9 cellular contexts compared by ENCODE assay signal in genomic region chr13:48571121-48571901, GRCh38. TPM values are rescaled to one million over a fixed set of nuclear protein-coding genes. Genes with fewer than 3 reads are reported as not detected.
A peak's percentile ranks its signal among the peaks of the same experiment; 100 is the strongest.
DNase-seq lines count a peak whose midpoint lies in the region; ATAC-seq, FAIRE-seq and TF ChIP-seq lines count a peak whose summit lies in the region.
"Had no signal": no experiment of that assay in that cellular context is flagged by ENCODE, and none has a peak within 500 bp of the region (broad histone marks: within the 10 kb centered on the region; RNA-seq: fewer than 3 reads in every experiment).

No MANE protein-coding gene starts in this region.

- WGBS in adipose tissue, 3 donors, result 22 to 48% (median 23%) methylated on average over 9 of the region's 9 CpGs
- 17% methylated on average over 9 of the region's 9 CpGs for WGBS in thymus

- H3K4me1 ChIP-seq in keratinocyte (ENCODE audit: control insufficient read depth, extremely low read depth, insufficient read depth, low read length), result no peaks in the 10 kb centered on the region
- peaks cover 10% of the 10 kb centered on the region for H3K4me1 ChIP-seq in thymus (ENCODE audit: control insufficient read depth, insufficient read depth, low read length)

- H3K36me3 Mint-ChIP-seq in activated T-helper 1 cell treated with anti-CD3 and anti-CD28 coated beads, Interleukin-12 subunit alpha, Interleukin-12 subunit beta, Interleukin-2, Interleukin-4 antibody, amounts not matched to agents 30 ng/mL and 10 ng/mL and 1 ng/mL, durations not matched to agents 14 hours and 24 hours and 36 hours (ENCODE audit: low read depth), result peaks cover 3% of the 10 kb centered on the region

- no peaks in the 10 kb centered on the region for H3K79me2 ChIP-seq in keratinocyte (ENCODE audit: control insufficient read depth, insufficient read depth, low read length)

- FAIRE-seq in keratinocyte (lab: Jason Lieb, UNC), result no peak

- no peak overlapping the region for H3K9ac ChIP-seq in keratinocyte (ENCODE audit: control insufficient read depth, extremely low read depth, insufficient read depth, low read length)

- no peak for TF ChIP-seq CTCF in keratinocyte (optimal IDR thresholded peaks at IDR 0.05 in 1 of 3, IDR thresholded peaks at IDR 0.05 in 1 of 3, conservative IDR thresholded peaks at IDR 0.05 in 1 of 3; ENCODE audit: extremely low read depth in 1 of 3, insufficient read depth in 2 of 3, low read length in 3 of 3)

- H3K9me3 Mint-ChIP-seq in activated T-helper 1 cell treated with anti-CD3 and anti-CD28 coated beads, Interleukin-12 subunit alpha, Interleukin-12 subunit beta, Interleukin-2, Interleukin-4 antibody, amounts not matched to agents 30 ng/mL and 10 ng/mL and 1 ng/mL, durations not matched to agents 14 hours and 24 hours and 36 hours, result no peaks in the 10 kb centered on the region
- no peaks in the 10 kb centered on the region for H3K9me3 Mint-ChIP-seq in stimulated activated naive CD8-positive, alpha-beta T cell treated with anti-CD3 and anti-CD28 coated beads, Interleukin-15, amount 100 ng/mL, for 72 hours
- H3K9me3 Mint-ChIP-seq: T-helper 1 cell treated with Interleukin-12 subunit alpha and Interleukin-12 subunit beta and Interleukin-4 antibody, amounts not matched to agents 30 μg/mL and 1 μg/mL, for 36 hours had no signal

- intact Hi-C loops in activated T-helper 1 cell treated with anti-CD3 and anti-CD28 coated beads, Interleukin-12 subunit alpha, Interleukin-12 subunit beta, Interleukin-2, Interleukin-4 antibody, amounts not matched to agents 30 ng/mL and 10 ng/mL and 1 ng/mL, durations not matched to agents 14 hours and 24 hours and 36 hours (cut with micrococcal nuclease), result no loop called here

- no peaks in the 10 kb centered on the region for H4K20me1 ChIP-seq in keratinocyte (ENCODE audit: control insufficient read depth, extremely low read depth, insufficient read depth, low read length)

- H3K4me3 ChIP-seq in keratinocyte (ENCODE audit: control insufficient read depth in 2 of 3, extremely low read depth in 1 of 3, insufficient read depth in 2 of 3, low read depth in 1 of 3, low read length in 3 of 3), result no peak overlapping the region
- no peak overlapping the region for H3K4me3 ChIP-seq in thymus (ENCODE audit: low read length)

- no peaks in the 10 kb centered on the region for H3K27me3 ChIP-seq in keratinocyte (ENCODE audit: control insufficient read depth, extremely low read depth, insufficient read depth, low read length)
- no peaks in the 10 kb centered on the region for H3K27me3 ChIP-seq in thymus (ENCODE audit: control insufficient read depth, insufficient read depth)

- H3K27ac ChIP-seq in adipose tissue (ENCODE audit: low read depth, low read length) (peak overlapping the region; percentile 80), keratinocyte (ENCODE audit: control insufficient read depth, insufficient read depth, low read length) (no peak overlapping the region), thymus (ENCODE audit: low read depth) (peak overlapping the region; percentile 76)

- no peak for ATAC-seq in HG02571 (IDR thresholded peaks at IDR 0.05; ENCODE audit: unreplicated experiment)
- no peak for ATAC-seq in stimulated activated naive CD8-positive, alpha-beta T cell treated with anti-CD3 and anti-CD28 coated beads, Interleukin-15, amount 100 ng/mL, for 72 hours

- peaks cover 34% of the 10 kb centered on the region for H3K4me1 Mint-ChIP-seq in activated T-helper 1 cell treated with anti-CD3 and anti-CD28 coated beads, Interleukin-12 subunit alpha, Interleukin-12 subunit beta, Interleukin-2, Interleukin-4 antibody, amounts not matched to agents 30 ng/mL and 10 ng/mL and 1 ng/mL, durations not matched to agents 14 hours and 24 hours and 36 hours (ENCODE audit: low read depth)
- H3K4me1 Mint-ChIP-seq in stimulated activated naive CD8-positive, alpha-beta T cell treated with anti-CD3 and anti-CD28 coated beads, Interleukin-15, amount 100 ng/mL, for 72 hours, result peaks cover 7% of the 10 kb centered on the region

- no peak overlapping the region for H3K4me2 ChIP-seq in keratinocyte (ENCODE audit: control insufficient read depth, extremely low read depth, insufficient read depth, low read depth, low read length)

- peaks cover 71% of the 10 kb centered on the region for H3K27me3 Mint-ChIP-seq in activated T-helper 1 cell treated with anti-CD3 and anti-CD28 coated beads, Interleukin-12 subunit alpha, Interleukin-12 subunit beta, Interleukin-2, Interleukin-4 antibody, amounts not matched to agents 30 ng/mL and 10 ng/mL and 1 ng/mL, durations not matched to agents 14 hours and 24 hours and 36 hours (ENCODE audit: insufficient read depth)
- H3K27me3 Mint-ChIP-seq in stimulated activated naive CD8-positive, alpha-beta T cell treated with anti-CD3 and anti-CD28 coated beads, Interleukin-15, amount 100 ng/mL, for 72 hours, result peaks cover 62% of the 10 kb centered on the region

- DNase-seq in SIG-M5 treated with dmso at 0.1 percent for 504 hours (lab: John Stamatoyannopoulos, UW; ENCODE audit: unreplicated experiment) (peak; percentile 55), SIG-M5 (lab: John Stamatoyannopoulos, UW) (no peak), keratinocyte (ENCODE audit: low read depth, low spot score) (no peak)
- DNase-seq in activated T-helper 1 cell treated with anti-CD3 and anti-CD28 coated beads, Interleukin-12 subunit alpha, Interleukin-12 subunit beta, Interleukin-2, Interleukin-4 antibody, amounts not matched to agents 30 ng/mL and 10 ng/mL and 1 ng/mL, durations not matched to agents 14 hours and 24 hours and 36 hours (ENCODE audit: low spot score), result no peak
- DNase-seq in stimulated activated naive CD8-positive, alpha-beta T cell treated with anti-CD3 and anti-CD28 coated beads, Interleukin-15, amount 100 ng/mL, for 72 hours, result no peak

- H3K9me3 ChIP-seq in keratinocyte (ENCODE audit: control insufficient read depth, low read depth, low read length) (no peaks in the 10 kb centered on the region), thymus (ENCODE audit: control insufficient read depth) (no peaks in the 10 kb centered on the region)

- no peaks in the 10 kb centered on the region for H3K9me1 ChIP-seq in keratinocyte (ENCODE audit: control insufficient read depth, extremely low read depth, insufficient read depth, low read length)

- dilution Hi-C loops in keratinocyte (cut with MboI; ENCODE audit: extremely low pct_ligation_motif_present, low sequenced_read_pairs), result no loop called here

- H3K27ac Mint-ChIP-seq in activated T-helper 1 cell treated with anti-CD3 and anti-CD28 coated beads, Interleukin-12 subunit alpha, Interleukin-12 subunit beta, Interleukin-2, Interleukin-4 antibody, amounts not matched to agents 30 ng/mL and 10 ng/mL and 1 ng/mL, durations not matched to agents 14 hours and 24 hours and 36 hours, result no peak overlapping the region
- H3K27ac Mint-ChIP-seq in stimulated activated naive CD8-positive, alpha-beta T cell treated with anti-CD3 and anti-CD28 coated beads, Interleukin-15, amount 100 ng/mL, for 72 hours, result no peak overlapping the region
- H3K27ac Mint-ChIP-seq: T-helper 1 cell treated with Interleukin-12 subunit alpha and Interleukin-12 subunit beta and Interleukin-4 antibody, amounts not matched to agents 30 μg/mL and 1 μg/mL, for 36 hours had no signal

- peak overlapping the region; percentile 51 for H2AFZ ChIP-seq in keratinocyte (ENCODE audit: control insufficient read depth, low read length)

- no peak overlapping the region for H3K4me3 Mint-ChIP-seq in activated T-helper 1 cell treated with anti-CD3 and anti-CD28 coated beads, Interleukin-12 subunit alpha, Interleukin-12 subunit beta, Interleukin-2, Interleukin-4 antibody, amounts not matched to agents 30 ng/mL and 10 ng/mL and 1 ng/mL, durations not matched to agents 14 hours and 24 hours and 36 hours
- H3K4me3 Mint-ChIP-seq in stimulated activated naive CD8-positive, alpha-beta T cell treated with anti-CD3 and anti-CD28 coated beads, Interleukin-15, amount 100 ng/mL, for 72 hours, result no peak overlapping the region
- H3K4me3 Mint-ChIP-seq: T-helper 1 cell treated with Interleukin-12 subunit alpha and Interleukin-12 subunit beta and Interleukin-4 antibody, amounts not matched to agents 30 μg/mL and 1 μg/mL, for 36 hours had no signal

- H3K36me3 ChIP-seq in keratinocyte (ENCODE audit: control insufficient read depth in 2 of 2, extremely low read depth in 1 of 2, insufficient read depth in 2 of 2, low read length in 2 of 2), result no peaks in the 10 kb centered on the region
- no peaks in the 10 kb centered on the region for H3K36me3 ChIP-seq in thymus (ENCODE audit: control insufficient read depth, insufficient read depth)

RNA-seq across cellular contexts. Expression of gene RCBTB2, which starts 38.4 kb away (rescaled TPM):
- polyA plus RNA-seq in adipose tissue, result 10 to 100 TPM in 1 of 3 donors, 1 to 10 TPM in 2; 3.8 to 12.1 (median 6.2) TPM
- 3.4 to 5.5 TPM (median 4.6 TPM) in 3 replicates for polyA plus RNA-seq in keratinocyte
- 4.5 TPM for polyA plus RNA-seq in keratinocyte (2011; ENCODE audit: low read depth)
- 2.7 and 4.6 TPM in 2 replicates for polyA plus RNA-seq in keratinocyte (2011; cell fraction: cytosol; rRNA removed)
- polyA plus RNA-seq in keratinocyte (2011; cell fraction: nucleus; rRNA removed), result 5.3 and 5.9 TPM in 2 replicates
- polyA plus RNA-seq in keratinocyte (2012; ENCODE audit: low replicate concordance), result 2.1 and 3.1 TPM in 2 replicates
- polyA minus RNA-seq in keratinocyte, result 1.9 to 5.0 TPM (median 4.5 TPM) in 3 replicates
- 1.5 TPM for polyA minus RNA-seq in keratinocyte (2011; cell fraction: cytosol; rRNA and poly(A)+ RNA removed)
- polyA minus RNA-seq in keratinocyte (2011; cell fraction: nucleus; rRNA and poly(A)+ RNA removed), result 2.2 and 5.7 TPM in 2 replicates
- polyA plus RNA-seq in thymus, result 34.8 TPM
- 1.7 and 2.0 TPM in 2 replicates for total RNA-seq in activated T-helper 1 cell treated with anti-CD3 and anti-CD28 coated beads, Interleukin-12 subunit alpha, Interleukin-12 subunit beta, Interleukin-2, Interleukin-4 antibody, amounts not matched to agents 30 ng/mL and 10 ng/mL and 1 ng/mL, durations not matched to agents 14 hours and 24 hours and 36 hours
